10 cellular contexts compared by ENCODE assay signal in the genomic region with DNA sequence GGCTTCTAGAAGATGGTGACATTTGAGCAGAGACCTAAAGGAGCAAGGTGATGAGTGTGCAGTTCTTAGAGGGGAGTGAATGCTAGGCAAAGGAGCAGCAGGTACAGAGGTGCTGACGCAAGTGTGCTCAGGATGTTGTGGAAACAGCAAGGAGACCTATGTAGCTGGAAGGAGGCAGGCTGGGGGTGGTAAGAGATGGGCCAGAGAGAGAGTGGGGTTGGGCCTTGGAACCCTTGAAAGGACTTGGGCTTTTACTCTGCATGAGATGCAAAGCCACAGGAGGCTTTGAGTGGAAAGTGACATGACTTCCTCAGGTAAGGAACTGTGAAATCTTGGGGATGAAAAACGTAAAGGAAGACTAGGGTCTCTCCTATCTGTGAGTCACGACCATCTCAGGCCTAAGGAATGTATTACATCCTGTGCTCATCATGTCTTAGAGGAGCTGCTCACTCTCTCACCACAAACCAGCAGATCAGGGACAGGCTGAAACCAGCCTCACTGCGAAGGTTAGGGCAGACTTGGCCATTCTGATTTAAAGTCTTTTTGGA.
DNase-seq lines count a peak whose midpoint lies in the region; ATAC-seq and TF ChIP-seq lines count a peak whose summit lies in the region.
"Had no signal": no experiment of that assay in that cellular context is flagged by ENCODE, and none has a peak within 500 bp of the region (broad histone marks: within the 10 kb centered on the region; RNA-seq: fewer than 3 reads in every experiment).

No MANE protein-coding gene starts in this region.

- H3K9me3 Mint-ChIP-seq in GM23338 = no peaks in the 10 kb centered on the region
- H3K9me3 Mint-ChIP-seq in activated CD8-positive, alpha-beta T cell treated with anti-CD3 and anti-CD28 coated beads, Interleukin-2, amount 10 ng/mL, durations not matched to agents 7 days and 5 days (ENCODE audit: insufficient read depth) = no peaks in the 10 kb centered on the region

- H2AFZ ChIP-seq in GM23338 = no peak overlapping the region

- peaks cover 7% of the 10 kb centered on the region for H3K27me3 Mint-ChIP-seq in GM23338 (ENCODE audit: insufficient read depth, low read depth, poor library complexity)
- H3K27me3 Mint-ChIP-seq in activated CD8-positive, alpha-beta T cell treated with anti-CD3 and anti-CD28 coated beads, Interleukin-2, amount 10 ng/mL, durations not matched to agents 7 days and 5 days (ENCODE audit: low read depth) = no peaks in the 10 kb centered on the region

- H3K79me2 ChIP-seq in GM23338 (replicated peaks; ENCODE audit: insufficient read depth) = no peaks in the 10 kb centered on the region

- H3K36me3 ChIP-seq in GM23338 (ENCODE audit: insufficient read depth) (no peaks in the 10 kb centered on the region), gastroesophageal sphincter (no peaks in the 10 kb centered on the region)

- no peak overlapping the region for H3K27ac ChIP-seq in GM23338 (ENCODE audit: low read depth)
- H3K27ac ChIP-seq in gastroesophageal sphincter = peak overlapping the region in 3 of 4 donors; percentile 64 to 74 (median 69)

- TF ChIP-seq EP300 in gastroesophageal sphincter (IDR thresholded peaks at IDR 0.05) = no peak

- H3K27me3 ChIP-seq in GM23338 (ENCODE audit: insufficient read depth) (no peaks in the 10 kb centered on the region), gastroesophageal sphincter (no peaks in the 10 kb centered on the region)

- H3K4me2 ChIP-seq in GM23338 = no peak overlapping the region

- peak; percentile 88 for DNase-seq in AG08395 (ENCODE audit: low spot score)
- DNase-seq in GM23338 (ENCODE audit: low spot score) = no peak
- no peak for DNase-seq in activated CD8-positive, alpha-beta T cell treated with anti-CD3 and anti-CD28 coated beads, Interleukin-2, amount 10 ng/mL, durations not matched to agents 7 days and 5 days
- DNase-seq in retina = no peak
- DNase-seq: activated CD4-positive, alpha-beta T cell treated with anti-CD3 and anti-CD28 coated beads for 1 hour had no signal

- CTCF ChIA-PET in activated CD8-positive, alpha-beta T cell treated with anti-CD3 and anti-CD28 coated beads, Interleukin-2, amount 10 ng/mL, durations not matched to agents 7 days and 5 days (lab: Charles Lee) = interaction anchor here (0.9 kb wide), 1 partner anchor 88 kb away, joined by 3 read pairs; no protein-coding TSS in a partner anchor

- H3K4me3 Mint-ChIP-seq in GM23338 = no peak overlapping the region
- no peak overlapping the region for H3K4me3 Mint-ChIP-seq in activated CD8-positive, alpha-beta T cell treated with anti-CD3 and anti-CD28 coated beads, Interleukin-2, amount 10 ng/mL, durations not matched to agents 7 days and 5 days

- H3K4me3 ChIP-seq in GM23338 (no peak overlapping the region), gastroesophageal sphincter (no peak overlapping the region)

- peak overlapping the region; percentile 30; the same call in 1 of the 2 replicates for H3K27ac Mint-ChIP-seq in GM23338
- peak overlapping the region; percentile 86 for H3K27ac Mint-ChIP-seq in activated CD8-positive, alpha-beta T cell treated with anti-CD3 and anti-CD28 coated beads, Interleukin-2, amount 10 ng/mL, durations not matched to agents 7 days and 5 days
- H3K27ac Mint-ChIP-seq: IgD-negative memory B cell had no signal

- no peaks in the 10 kb centered on the region for H3K36me3 Mint-ChIP-seq in GM23338 (ENCODE audit: low read depth)
- peaks cover 25% of the 10 kb centered on the region for H3K36me3 Mint-ChIP-seq in activated CD8-positive, alpha-beta T cell treated with anti-CD3 and anti-CD28 coated beads, Interleukin-2, amount 10 ng/mL, durations not matched to agents 7 days and 5 days (ENCODE audit: low read depth)

- TF ChIP-seq CTCF in GM23338 (conservative IDR thresholded peaks at IDR 0.05; ENCODE audit: low read depth in 2 of 2) = no peak
- TF ChIP-seq CTCF in gastroesophageal sphincter (IDR thresholded peaks at IDR 0.05) = no peak

- ATAC-seq in GM23338 (no peak), gastroesophageal sphincter (no peak), HG03342 (IDR thresholded peaks at IDR 0.05; ENCODE audit: unreplicated experiment) (no peak), HG03095 (IDR thresholded peaks at IDR 0.05; ENCODE audit: unreplicated experiment) (no peak), GM18505 (IDR thresholded peaks at IDR 0.05; ENCODE audit: unreplicated experiment) (no peak)
- peak; percentile 78 for ATAC-seq in activated CD8-positive, alpha-beta T cell treated with anti-CD3 and anti-CD28 coated beads, Interleukin-2, amount 10 ng/mL, durations not matched to agents 7 days and 5 days

- no peak for TF ChIP-seq POLR2A in gastroesophageal sphincter (IDR thresholded peaks at IDR 0.05)
- TF ChIP-seq POLR2A in GM18505 (IDR thresholded peaks at IDR 0.05; ENCODE audit: borderline replicate concordance, extremely low read depth, insufficient read depth, insufficient read length) = no peak

- no peaks in the 10 kb centered on the region for H3K9me3 ChIP-seq in gastroesophageal sphincter

- no peaks in the 10 kb centered on the region for H3K9me2 ChIP-seq in GM23338 (ENCODE audit: insufficient read depth)

- H4K20me1 ChIP-seq in GM23338 (replicated peaks; ENCODE audit: insufficient read depth) = 0 out of 2 replicates have a peak, but pooled peaks cover 2% of the 10 kb centered on the region

- POLR2A ChIA-PET in activated CD8-positive, alpha-beta T cell treated with anti-CD3 and anti-CD28 coated beads, Interleukin-2, amount 10 ng/mL, durations not matched to agents 7 days and 5 days (lab: Charles Lee) = interaction anchor here (0.5 to 2.3 kb wide), 5 partner anchors 16 to 48 kb away, joined by 3 to 12 read pairs (median 4); no protein-coding TSS in a partner anchor

- H3K4me1 ChIP-seq in GM23338 (ENCODE audit: insufficient read depth) (no peaks in the 10 kb centered on the region), gastroesophageal sphincter (peaks cover 5 to 59% (median 9%) of the 10 kb centered on the region in 3 donors)

- peaks cover 13% of the 10 kb centered on the region; the same call in 2 of the 3 replicates for H3K4me1 Mint-ChIP-seq in GM23338
- H3K4me1 Mint-ChIP-seq in activated CD8-positive, alpha-beta T cell treated with anti-CD3 and anti-CD28 coated beads, Interleukin-2, amount 10 ng/mL, durations not matched to agents 7 days and 5 days (ENCODE audit: low read depth) = peaks cover 65% of the 10 kb centered on the region
- H3K4me1 Mint-ChIP-seq: IgD-negative memory B cell had no signal

- WGBS in gastroesophageal sphincter (ENCODE audit: low coverage in 1 of 2), 2 donors = 25 to 42% methylated on average over 4 of the region's 4 CpGs

- H3F3A ChIP-seq in GM23338 (replicated peaks; ENCODE audit: low read depth) = no peaks in the 10 kb centered on the region

TF ChIP-seq in GM23338, 12 proteins besides CTCF, POLR2A, EP300 and RAD21 (continues in another document):
- TF ChIP-seq EZH2phosphoT487 (IDR thresholded peaks at IDR 0.05; ENCODE audit: unreplicated experiment) = no peak
- TF ChIP-seq, protein P1, sequence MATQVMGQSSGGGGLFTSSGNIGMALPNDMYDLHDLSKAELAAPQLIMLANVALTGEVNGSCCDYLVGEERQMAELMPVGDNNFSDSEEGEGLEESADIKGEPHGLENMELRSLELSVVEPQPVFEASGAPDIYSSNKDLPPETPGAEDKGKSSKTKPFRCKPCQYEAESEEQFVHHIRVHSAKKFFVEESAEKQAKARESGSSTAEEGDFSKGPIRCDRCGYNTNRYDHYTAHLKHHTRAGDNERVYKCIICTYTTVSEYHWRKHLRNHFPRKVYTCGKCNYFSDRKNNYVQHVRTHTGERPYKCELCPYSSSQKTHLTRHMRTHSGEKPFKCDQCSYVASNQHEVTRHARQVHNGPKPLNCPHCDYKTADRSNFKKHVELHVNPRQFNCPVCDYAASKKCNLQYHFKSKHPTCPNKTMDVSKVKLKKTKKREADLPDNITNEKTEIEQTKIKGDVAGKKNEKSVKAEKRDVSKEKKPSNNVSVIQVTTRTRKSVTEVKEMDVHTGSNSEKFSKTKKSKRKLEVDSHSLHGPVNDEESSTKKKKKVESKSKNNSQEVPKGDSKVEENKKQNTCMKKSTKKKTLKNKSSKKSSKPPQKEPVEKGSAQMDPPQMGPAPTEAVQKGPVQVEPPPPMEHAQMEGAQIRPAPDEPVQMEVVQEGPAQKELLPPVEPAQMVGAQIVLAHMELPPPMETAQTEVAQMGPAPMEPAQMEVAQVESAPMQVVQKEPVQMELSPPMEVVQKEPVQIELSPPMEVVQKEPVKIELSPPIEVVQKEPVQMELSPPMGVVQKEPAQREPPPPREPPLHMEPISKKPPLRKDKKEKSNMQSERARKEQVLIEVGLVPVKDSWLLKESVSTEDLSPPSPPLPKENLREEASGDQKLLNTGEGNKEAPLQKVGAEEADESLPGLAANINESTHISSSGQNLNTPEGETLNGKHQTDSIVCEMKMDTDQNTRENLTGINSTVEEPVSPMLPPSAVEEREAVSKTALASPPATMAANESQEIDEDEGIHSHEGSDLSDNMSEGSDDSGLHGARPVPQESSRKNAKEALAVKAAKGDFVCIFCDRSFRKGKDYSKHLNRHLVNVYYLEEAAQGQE (IDR thresholded peaks at IDR 0.05; ENCODE audit: unreplicated experiment) = no peak
